In the genomic region with DNA sequence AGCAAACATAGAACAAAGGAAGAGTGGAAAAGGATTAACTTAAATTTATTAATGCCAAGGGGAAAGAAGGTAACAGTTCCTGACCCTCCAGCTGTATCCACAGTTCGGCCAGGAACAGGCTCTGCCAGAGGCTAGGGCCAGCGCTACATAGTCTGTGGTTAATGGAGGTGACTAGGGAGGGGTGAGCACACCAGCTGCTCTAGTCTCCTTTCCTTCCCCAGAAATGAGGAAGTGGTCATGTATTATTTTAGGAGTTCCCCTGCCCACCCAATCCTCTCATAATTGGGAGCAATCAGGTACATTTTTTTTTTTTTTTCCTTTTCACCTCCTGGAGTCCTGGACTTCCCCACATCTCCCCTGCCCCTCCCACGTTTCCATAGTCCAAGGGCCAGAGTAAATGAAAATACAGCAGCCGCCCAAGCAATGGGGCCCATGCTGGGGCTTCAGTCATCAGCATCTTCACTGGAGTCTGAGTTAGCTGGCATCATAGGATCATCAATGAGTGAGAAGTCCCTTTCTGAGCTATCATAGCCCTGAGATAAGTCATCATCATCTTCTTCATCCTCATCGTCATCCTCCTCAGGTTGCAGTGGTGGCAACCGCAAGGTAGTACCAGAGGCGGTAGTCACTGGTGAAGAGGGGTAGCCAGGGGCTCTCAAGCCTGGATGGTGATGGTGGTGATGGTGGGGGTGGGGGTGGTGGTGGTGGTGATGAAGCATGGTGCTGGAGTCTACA, we compare ENCODE assay signal across 8 cellular contexts. TPM values are rescaled to one million over a fixed set of nuclear protein-coding genes. Genes with fewer than 3 reads are reported as not detected.
DNase-seq lines count a peak whose midpoint lies in the region; ATAC-seq and TF ChIP-seq lines count a peak whose summit lies in the region.

No MANE protein-coding gene starts in this region.

- no peak for ATAC-seq in stimulated activated effector memory CD8-positive, alpha-beta T cell treated with anti-CD3 and anti-CD28 coated beads, Interleukin-12 subunit alpha, Interleukin-12 subunit beta, amount 100 ng/mL, for 72 hours

- H3K4me1 Mint-ChIP-seq in T-helper 2 cell treated with Interferon-gamma antibody and Interleukin-4, amounts not matched to agents 5 μg/mL and 100 μg/mL, for 36 hours (ENCODE audit: low read depth) = peaks cover 23% of the 10 kb centered on the region
- H3K4me1 Mint-ChIP-seq in chondrocyte (ENCODE audit: low read depth) = peaks cover 31% of the 10 kb centered on the region
- peaks cover 37% of the 10 kb centered on the region for H3K4me1 Mint-ChIP-seq in stimulated activated effector memory CD8-positive, alpha-beta T cell treated with anti-CD3 and anti-CD28 coated beads, Interleukin-12 subunit alpha, Interleukin-12 subunit beta, amount 100 ng/mL, for 72 hours

- H3K27ac Mint-ChIP-seq in T-helper 2 cell treated with Interferon-gamma antibody and Interleukin-4, amounts not matched to agents 5 μg/mL and 100 μg/mL, for 36 hours = peak overlapping the region; percentile 99
- peak overlapping the region; percentile 99 for H3K27ac Mint-ChIP-seq in chondrocyte (ENCODE audit: unreplicated experiment)
- peak overlapping the region; percentile 100 for H3K27ac Mint-ChIP-seq in stimulated activated effector memory CD8-positive, alpha-beta T cell treated with anti-CD3 and anti-CD28 coated beads, Interleukin-12 subunit alpha, Interleukin-12 subunit beta, amount 100 ng/mL, for 72 hours

- peaks cover 36% of the 10 kb centered on the region for H3K36me3 Mint-ChIP-seq in T-helper 2 cell treated with Interferon-gamma antibody and Interleukin-4, amounts not matched to agents 5 μg/mL and 100 μg/mL, for 36 hours (ENCODE audit: low read depth)
- H3K36me3 Mint-ChIP-seq in chondrocyte (ENCODE audit: low read depth) = peaks cover 9% of the 10 kb centered on the region
- peaks cover 100% of the 10 kb centered on the region for H3K36me3 Mint-ChIP-seq in stimulated activated effector memory CD8-positive, alpha-beta T cell treated with anti-CD3 and anti-CD28 coated beads, Interleukin-12 subunit alpha, Interleukin-12 subunit beta, amount 100 ng/mL, for 72 hours

- TF ChIP-seq CTCF in chondrocyte (IDR thresholded peaks at IDR 0.05) = no peak

- no peaks in the 10 kb centered on the region for H3K9me3 Mint-ChIP-seq in T-helper 2 cell treated with Interferon-gamma antibody and Interleukin-4, amounts not matched to agents 5 μg/mL and 100 μg/mL, for 36 hours
- no peaks in the 10 kb centered on the region for H3K9me3 Mint-ChIP-seq in chondrocyte (ENCODE audit: low read depth)
- no peaks in the 10 kb centered on the region for H3K9me3 Mint-ChIP-seq in stimulated activated effector memory CD8-positive, alpha-beta T cell treated with anti-CD3 and anti-CD28 coated beads, Interleukin-12 subunit alpha, Interleukin-12 subunit beta, amount 100 ng/mL, for 72 hours

- DNase-seq in T-helper 2 cell treated with Interferon-gamma antibody and Interleukin-4, amounts not matched to agents 5 μg/mL and 100 μg/mL, for 36 hours (ENCODE audit: low spot score) = no peak
- DNase-seq in T-helper 2 cell = no peak
- peak; percentile 56 for DNase-seq in NCI-H69 (lab: John Stamatoyannopoulos, UW)
- DNase-seq in chondrocyte (ENCODE audit: low spot score) = no peak
- no peak for DNase-seq in stimulated activated effector memory CD8-positive, alpha-beta T cell treated with anti-CD3 and anti-CD28 coated beads, Interleukin-12 subunit alpha, Interleukin-12 subunit beta, amount 100 ng/mL, for 72 hours (ENCODE audit: low spot score in 2 of 2)
- DNase-seq in COR-L47 (lab: John Stamatoyannopoulos, UW) = no peak
- DNase-seq in middle frontal gyrus (ENCODE audit: extremely low spot score, low spot score) = no peak
- no peak for DNase-seq in SW 1271 (lab: John Stamatoyannopoulos, UW)

- H3K4me3 Mint-ChIP-seq in T-helper 2 cell treated with Interferon-gamma antibody and Interleukin-4, amounts not matched to agents 5 μg/mL and 100 μg/mL, for 36 hours = peak overlapping the region; percentile 98
- H3K4me3 Mint-ChIP-seq in chondrocyte (ENCODE audit: unreplicated experiment) = no peak overlapping the region
- H3K4me3 Mint-ChIP-seq in stimulated activated effector memory CD8-positive, alpha-beta T cell treated with anti-CD3 and anti-CD28 coated beads, Interleukin-12 subunit alpha, Interleukin-12 subunit beta, amount 100 ng/mL, for 72 hours = peak overlapping the region; percentile 98

- no peaks in the 10 kb centered on the region for H3K27me3 Mint-ChIP-seq in T-helper 2 cell treated with Interferon-gamma antibody and Interleukin-4, amounts not matched to agents 5 μg/mL and 100 μg/mL, for 36 hours (ENCODE audit: low read depth)
- no peaks in the 10 kb centered on the region for H3K27me3 Mint-ChIP-seq in chondrocyte (ENCODE audit: low read depth)

RNA-seq across cellular contexts. Expression of gene SUPT16H, which starts 1.5 kb away (rescaled TPM):
- total RNA-seq in chondrocyte = 55.8 to 77.2 TPM (median 57.7 TPM) in 3 replicates
